ENCODE assay signal across 26 cellular contexts in the genomic region with DNA sequence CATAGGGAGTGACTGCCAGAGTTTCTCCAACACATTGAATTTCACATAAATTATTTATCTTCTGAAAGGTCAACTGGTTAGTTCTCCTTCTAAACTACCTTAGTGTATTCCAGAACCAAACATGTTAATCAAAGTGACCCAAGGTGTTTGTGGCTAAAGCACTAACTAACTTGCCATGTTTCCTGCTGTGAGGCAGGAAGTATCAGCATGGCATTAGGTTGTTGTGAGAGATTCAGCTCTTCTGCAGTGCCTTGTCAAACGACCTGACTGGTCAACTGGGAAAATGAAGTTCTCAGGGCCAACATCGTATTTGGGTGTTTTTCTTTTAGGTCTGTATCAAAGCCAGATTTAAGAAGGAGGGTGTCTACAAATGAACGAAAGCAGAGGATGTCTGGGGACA.
"Had no signal": no experiment of that assay in that cellular context is flagged by ENCODE, and none has a peak within 500 bp of the region (broad histone marks: within the 10 kb centered on the region; RNA-seq: fewer than 3 reads in every experiment).

No MANE protein-coding gene starts in this region.

- H3K36me3 ChIP-seq: brain microvascular endothelial cell, cardiac muscle cell had no signal

- H3K4me1 Mint-ChIP-seq: activated naive CD8-positive, alpha-beta T cell treated with anti-CD3 and anti-CD28 coated beads, Interleukin-2, amount 50 U/mL, for 24 hours; IgD-negative memory B cell had no signal

- H3K36me3 Mint-ChIP-seq: activated naive CD4-positive, alpha-beta T cell treated with anti-CD3 and anti-CD28 coated beads, Interleukin-2, amount 50 U/mL, for 72 hours; IgD-negative memory B cell had no signal

- H3K9me3 Mint-ChIP-seq: activated T-helper 1 cell treated with anti-CD3 and anti-CD28 coated beads, Interleukin-12 subunit alpha, Interleukin-12 subunit beta, Interleukin-2, Interleukin-4 antibody, amounts not matched to agents 30 ng/mL and 10 ng/mL and 1 ng/mL, durations not matched to agents 14 hours and 24 hours and 36 hours; T-helper 1 cell treated with Interleukin-12 subunit alpha and Interleukin-12 subunit beta and Interleukin-4 antibody, amounts not matched to agents 30 μg/mL and 1 μg/mL, for 36 hours had no signal

- ATAC-seq: activated CD8-positive, alpha-beta T cell treated with anti-CD3 and anti-CD28 coated beads, Interleukin-2, amount 10 ng/mL, durations not matched to agents 7 days and 5 days; activated naive CD4-positive, alpha-beta T cell treated with anti-CD3 and anti-CD28 coated beads, Interleukin-2, amount 50 U/mL, for 72 hours; activated naive CD8-positive, alpha-beta T cell treated with anti-CD3 and anti-CD28 coated beads, Interleukin-2, amount 50 U/mL, for 24 hours had no signal

- H3K27me3 ChIP-seq: brain microvascular endothelial cell, cardiac muscle cell had no signal

- H3K27ac ChIP-seq: brain microvascular endothelial cell, cardiac muscle cell, PC-9 had no signal

- H3K27ac Mint-ChIP-seq: activated CD8-positive, alpha-beta T cell treated with anti-CD3 and anti-CD28 coated beads, Interleukin-2, amount 10 ng/mL, durations not matched to agents 7 days and 5 days; activated naive CD4-positive, alpha-beta T cell treated with anti-CD3 and anti-CD28 coated beads, Interleukin-2, amount 50 U/mL, for 72 hours; activated naive CD8-positive, alpha-beta T cell treated with anti-CD3 and anti-CD28 coated beads, Interleukin-2, amount 50 U/mL, for 24 hours; activated T-cell treated with anti-CD3 and anti-CD28 coated beads, Interleukin-2, amount 50 U/mL, for 24 hours; activated T-helper 1 cell treated with anti-CD3 and anti-CD28 coated beads, Interleukin-12 subunit alpha, Interleukin-12 subunit beta, Interleukin-2, Interleukin-4 antibody, amounts not matched to agents 30 ng/mL and 10 ng/mL and 1 ng/mL, durations not matched to agents 14 hours and 24 hours and 36 hours; IgD-negative memory B cell; T-helper 1 cell treated with Interleukin-12 subunit alpha and Interleukin-12 subunit beta and Interleukin-4 antibody, amounts not matched to agents 30 μg/mL and 1 μg/mL, for 36 hours had no signal

- H3K4me3 ChIP-seq: cardiac muscle cell, PC-9 had no signal

- H3K4me3 Mint-ChIP-seq: activated CD8-positive, alpha-beta T cell treated with anti-CD3 and anti-CD28 coated beads, Interleukin-2, amount 10 ng/mL, durations not matched to agents 7 days and 5 days; activated naive CD8-positive, alpha-beta T cell treated with anti-CD3 and anti-CD28 coated beads, Interleukin-2, amount 50 U/mL, for 24 hours; activated T-cell treated with anti-CD3 and anti-CD28 coated beads, Interleukin-2, amount 50 U/mL, for 24 hours; activated T-helper 1 cell treated with anti-CD3 and anti-CD28 coated beads, Interleukin-12 subunit alpha, Interleukin-12 subunit beta, Interleukin-2, Interleukin-4 antibody, amounts not matched to agents 30 ng/mL and 10 ng/mL and 1 ng/mL, durations not matched to agents 14 hours and 24 hours and 36 hours; T-helper 1 cell treated with Interleukin-12 subunit alpha and Interleukin-12 subunit beta and Interleukin-4 antibody, amounts not matched to agents 30 μg/mL and 1 μg/mL, for 36 hours had no signal

- DNase-seq: activated CD4-positive, alpha-beta T cell treated with anti-CD3 and anti-CD28 coated beads for 48 hours; activated CD4-positive, alpha-beta T cell treated with anti-CD3 and anti-CD28 coated beads, Interleukin-2, amount 50 U/mL, for 4 hours; activated CD4-positive, CD25-positive, alpha-beta regulatory T cell treated with anti-CD3 and anti-CD28 coated beads, Interleukin-2, amount 50 U/mL, for 72 hours; activated CD8-positive, alpha-beta T cell treated with anti-CD3 and anti-CD28 coated beads, Interleukin-2, amount 10 ng/mL, durations not matched to agents 7 days and 5 days; activated effector memory CD4-positive, alpha-beta T cell treated with anti-CD3 and anti-CD28 coated beads, Interleukin-2, amount 50 U/mL, for 16 hours; activated naive CD4-positive, alpha-beta T cell treated with Interleukin-2 at 50 U/mL for 16 hours; activated naive CD8-positive, alpha-beta T cell treated with anti-CD3 and anti-CD28 coated beads, Interleukin-2, amount 50 U/mL, for 24 hours; activated T-cell treated with anti-CD3 and anti-CD28 coated beads, Interleukin-2, amount 50 U/mL, for 24 hours; amniotic stem cell; brain microvascular endothelial cell; KG1; NCI-H1092; NCI-H1930; NCI-H2171; NCI-H2227 treated with DMSO at 0.1 percent for 48 hours; NCI-H446 treated with DMSO at 0.1 percent for 48 hours; NCI-H524 treated with DMSO at 0.1 percent for 48 hours; NCI-H774; NK-92 treated with Interleukin-12 subunit alpha and Interleukin-12 subunit beta, amount 100 ng/mL, for 24 hours; PC-9; SHP77 treated with DMSO at 0.1 percent for 48 hours had no signal
